8 cellular contexts compared by ENCODE assay signal in genomic region chr22:22397292-22397870, GRCh38.
A peak's percentile ranks its signal among the peaks of the same experiment; 100 is the strongest.
DNase-seq lines count a peak whose midpoint lies in the region; ATAC-seq and TF ChIP-seq lines count a peak whose summit lies in the region.

No MANE protein-coding gene starts in this region.

- H3K36me3 Mint-ChIP-seq in brain = no peaks in the 10 kb centered on the region

- DNase-seq in Right ventricle myocardium superior = peak; percentile 65
- DNase-seq in right atrium auricular region (ENCODE audit: low spot score) = no peak
- no peak for DNase-seq in left colon
- no peak for DNase-seq in stimulated activated CD4-positive, alpha-beta T cell treated with anti-CD3 and anti-CD28 coated beads, Interleukin-4, amount 100 ng/mL, for 24 hours
- no peak for DNase-seq in ureter (ENCODE audit: low spot score)
- DNase-seq in dedifferentiated amniotic fluid mesenchymal stem cell (ENCODE audit: extremely low spot score) = no peak

- H3K9me3 ChIP-seq in right atrium auricular region = peaks cover 0 to 11% of the 10 kb centered on the region in 2 donors

- H3K27me3 Mint-ChIP-seq in brain = peaks cover 29% of the 10 kb centered on the region

- H3K4me3 Mint-ChIP-seq in brain = peak overlapping the region in 1 of 5 experiments; percentile 4

- H3K27ac ChIP-seq in right atrium auricular region = peak overlapping the region in 1 of 2 donors; percentile 53

- H3K36me3 ChIP-seq in right atrium auricular region = no peaks in the 10 kb centered on the region

- H3K27me3 ChIP-seq in right atrium auricular region = no peaks in the 10 kb centered on the region

- H3K4me1 Mint-ChIP-seq in brain = peaks cover 17% of the 10 kb centered on the region

- no peak overlapping the region for H3K4me3 ChIP-seq in right atrium auricular region

- peak overlapping the region in 4 of 5 experiments; percentile 15 to 88 (median 26) for H3K27ac Mint-ChIP-seq in brain

- peak; percentile 94 for ATAC-seq in Right ventricle myocardium superior (ENCODE audit: poor library complexity)
- ATAC-seq in left colon = peak; percentile 44
- no peak for ATAC-seq in GM18858 (IDR thresholded peaks at IDR 0.05; ENCODE audit: unreplicated experiment)

- H3K9me3 Mint-ChIP-seq in brain = peaks cover 0 to 13% (median 6%) of the 10 kb centered on the region in 5 experiments

- TF ChIP-seq CTCF in right atrium auricular region (IDR thresholded peaks at IDR 0.05) (no peak), brain (conservative IDR thresholded peaks at IDR 0.05) (no peak)

- intact Hi-C loops in Right ventricle myocardium superior (cut with DNase I) (no loop called here), left colon (cut with DNase I, micrococcal nuclease) (no loop called here)

- peaks cover 0 to 7% of the 10 kb centered on the region in 2 donors for H3K4me1 ChIP-seq in right atrium auricular region
